Comparison of ENCODE assay signal across 8 cellular contexts in the genomic region with DNA sequence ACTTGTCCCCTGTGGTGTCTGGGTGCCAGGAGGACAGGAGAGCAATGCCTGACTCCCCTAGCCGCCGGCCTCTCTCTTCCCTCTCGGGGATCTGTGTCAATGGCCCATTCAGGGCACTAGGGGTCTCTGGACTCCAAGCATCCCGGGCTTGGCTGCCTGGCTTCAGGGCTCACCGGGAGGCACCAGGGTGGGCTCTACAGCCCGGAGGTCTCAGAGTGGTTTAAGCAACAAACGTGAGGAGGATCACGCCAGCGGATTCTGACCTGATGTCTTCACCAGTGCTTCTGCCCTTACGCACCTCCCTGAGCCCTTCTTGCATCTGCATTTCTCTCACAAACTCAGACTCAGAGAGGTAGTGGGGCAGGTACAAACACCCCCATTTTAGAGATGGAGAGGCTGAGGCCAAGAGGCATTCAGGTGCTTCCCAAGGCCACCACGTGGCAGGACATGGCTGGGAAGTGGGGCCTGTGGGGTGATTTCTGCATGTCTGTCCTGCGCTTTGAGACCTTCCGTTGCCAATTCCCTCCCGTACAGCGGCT.
DNase-seq lines count a peak whose midpoint lies in the region; ATAC-seq, FAIRE-seq and TF ChIP-seq lines count a peak whose summit lies in the region.

No MANE protein-coding gene starts in this region.

- H3K4me3 ChIP-seq in kidney epithelial cell (ENCODE audit: low read depth, low read length): no peak overlapping the region
- no peak overlapping the region for H3K4me3 ChIP-seq in uterus

- H3K36me3 ChIP-seq in kidney epithelial cell (ENCODE audit: control insufficient read depth, insufficient read depth, low read length): no peaks in the 10 kb centered on the region
- no peaks in the 10 kb centered on the region for H3K36me3 ChIP-seq in uterus

- no peak for FAIRE-seq in GM12892 (lab: Jason Lieb, UNC)

- TF ChIP-seq POLR2A in GM12892 (IDR thresholded peaks at IDR 0.05; ENCODE audit: low read depth, low read length): no peak
- TF ChIP-seq POLR2A in uterus (IDR thresholded peaks at IDR 0.05): no peak

- peak; percentile 74 for ATAC-seq in HG02571 (IDR thresholded peaks at IDR 0.05; ENCODE audit: unreplicated experiment)

- TF ChIP-seq CTCF in kidney epithelial cell (IDR thresholded peaks at IDR 0.05; ENCODE audit: insufficient read depth, low read length, poor library complexity, severe bottlenecking): peak; percentile 89
- peak; percentile 30 to 50 (median 44) for TF ChIP-seq CTCF in uterus (IDR thresholded peaks at IDR 0.05)

- H3K4me1 ChIP-seq in uterus: no peaks in the 10 kb centered on the region

- peaks cover 51% of the 10 kb centered on the region for H3K27me3 ChIP-seq in kidney epithelial cell (ENCODE audit: control insufficient read depth, insufficient read depth, low read length)
- H3K27me3 ChIP-seq in uterus: no peaks in the 10 kb centered on the region

- no peaks in the 10 kb centered on the region for H3K9me3 ChIP-seq in uterus

- intact Hi-C loops in uterus (cut with DNase I; ENCODE audit: low total_unique reads): no loop called here

- DNase-seq in C1 segment of cervical spinal cord (lab: John Stamatoyannopoulos, UW) (peak in 9 of 14 donors; percentile 4 to 27 (median 12)), GM12892 (ENCODE audit: insufficient read length) (peak; percentile 38), NCI-H1105 treated with DMSO at 0.1 percent for 48 hours (lab: John Stamatoyannopoulos, UW) (peak; percentile 12), astrocyte of the hippocampus (ENCODE audit: low read depth, low spot score) (peak; percentile 75), kidney epithelial cell (ENCODE audit: low read depth) (no peak), uterus (peak in 1 of 2 donors; percentile 24), DMS153 treated with DMSO at 0.1 percent for 48 hours (lab: John Stamatoyannopoulos, UW; ENCODE audit: unreplicated experiment) (no peak)

- H3K27ac ChIP-seq in uterus: no peak overlapping the region

Comparison
In these comparisons a context has a peak if more than half of its experiments do, and no peak if none do; other contexts are left out.
1. DNase-seq: peak in C1 segment of cervical spinal cord (9 of 14), GM12892 (single experiment), NCI-H1105 treated with DMSO at 0.1 percent for 48 hours (single experiment) and astrocyte of the hippocampus (single experiment); none in kidney epithelial cell (single experiment) and DMS153 treated with DMSO at 0.1 percent for 48 hours (single experiment).